In genomic region chr14:24943024-24943423, GRCh38 we compare ENCODE assay signal across 3 cellular contexts.
TF ChIP-seq lines count a peak whose summit lies in the region.

No MANE protein-coding gene starts in this region.

TF ChIP-seq in IMR-90, 13 proteins besides CTCF, POLR2A, EP300 and RAD21:
- TF ChIP-seq MAFK (IDR thresholded peaks at IDR 0.05; ENCODE audit: low read depth, low read length): no peak
- no peak for TF ChIP-seq CEBPB (IDR thresholded peaks at IDR 0.05; ENCODE audit: low read depth, low read length)
- TF ChIP-seq MAZ (IDR thresholded peaks at IDR 0.05; ENCODE audit: borderline replicate concordance, low read depth, low read length): no peak
- TF ChIP-seq CHD1 (IDR thresholded peaks at IDR 0.05; ENCODE audit: low read depth, low read length): no peak
- no peak for TF ChIP-seq RFX5 (IDR thresholded peaks at IDR 0.05; ENCODE audit: low read depth, low read length)
- no peak for TF ChIP-seq FOS (IDR thresholded peaks at IDR 0.05; ENCODE audit: low read depth, low read length)
- TF ChIP-seq ELK1 (IDR thresholded peaks at IDR 0.05; ENCODE audit: borderline replicate concordance, low read depth, low read length): no peak
- TF ChIP-seq SMC3 (IDR thresholded peaks at IDR 0.05; ENCODE audit: low read depth, low read length): no peak
- no peak for TF ChIP-seq USF2 (IDR thresholded peaks at IDR 0.05; ENCODE audit: low read depth, low read length)
- TF ChIP-seq NFE2L2 (IDR thresholded peaks at IDR 0.05; ENCODE audit: low read depth, low read length): no peak
- no peak for TF ChIP-seq RCOR1 (IDR thresholded peaks at IDR 0.05; ENCODE audit: insufficient replicate concordance, low read length)
- no peak for TF ChIP-seq MXI1 (IDR thresholded peaks at IDR 0.05; ENCODE audit: borderline replicate concordance, low read depth, low read length)
- no peak for TF ChIP-seq BHLHE40 (IDR thresholded peaks at IDR 0.05; ENCODE audit: low read depth, low read length)
TF ChIP-seq in IMR-90: peak in this region for 0.

TF ChIP-seq in GM12878, 131 proteins besides CTCF, POLR2A, EP300 and RAD21:
- TF ChIP-seq ATF2 (IDR thresholded peaks at IDR 0.05; ENCODE audit: low read length): no peak
- no peak for TF ChIP-seq SIN3A (IDR thresholded peaks at IDR 0.05; ENCODE audit: low read depth, low read length)
- no peak for TF ChIP-seq NR2F1 (conservative IDR thresholded peaks at IDR 0.05)
- TF ChIP-seq MEF2A (IDR thresholded peaks at IDR 0.05; ENCODE audit: insufficient read depth, low read depth, low read length): no peak
- no peak for TF ChIP-seq ZZZ3 (IDR thresholded peaks at IDR 0.05; ENCODE audit: control insufficient read depth, insufficient read length, low read depth)
- no peak for TF ChIP-seq CREB1 (IDR thresholded peaks at IDR 0.05; ENCODE audit: low read depth)
TF ChIP-seq in GM12878: peak in this region for 0.

TF ChIP-seq in SK-N-SH, 30 proteins besides CTCF, POLR2A, EP300 and RAD21:
- TF ChIP-seq SIN3A (IDR thresholded peaks at IDR 0.05; ENCODE audit: borderline replicate concordance, low read depth, low read length) (no peak), USF2 (IDR thresholded peaks at IDR 0.05; ENCODE audit: borderline replicate concordance, low read depth, low read length) (no peak), GATA2 (CRISPR knock-in tag; IDR thresholded peaks at IDR 0.05) (no peak), RFX5 (IDR thresholded peaks at IDR 0.05; ENCODE audit: low read length) (no peak), SMC3 (IDR thresholded peaks at IDR 0.05; ENCODE audit: low read depth, low read length) (no peak), TCF12 (IDR thresholded peaks at IDR 0.05) (no peak), NFIC (IDR thresholded peaks at IDR 0.05; ENCODE audit: borderline replicate concordance) (no peak), USF1 (IDR thresholded peaks at IDR 0.05; ENCODE audit: borderline replicate concordance, low read depth) (no peak)
TF ChIP-seq in SK-N-SH: peak in this region for 0.
